In the genomic region with DNA sequence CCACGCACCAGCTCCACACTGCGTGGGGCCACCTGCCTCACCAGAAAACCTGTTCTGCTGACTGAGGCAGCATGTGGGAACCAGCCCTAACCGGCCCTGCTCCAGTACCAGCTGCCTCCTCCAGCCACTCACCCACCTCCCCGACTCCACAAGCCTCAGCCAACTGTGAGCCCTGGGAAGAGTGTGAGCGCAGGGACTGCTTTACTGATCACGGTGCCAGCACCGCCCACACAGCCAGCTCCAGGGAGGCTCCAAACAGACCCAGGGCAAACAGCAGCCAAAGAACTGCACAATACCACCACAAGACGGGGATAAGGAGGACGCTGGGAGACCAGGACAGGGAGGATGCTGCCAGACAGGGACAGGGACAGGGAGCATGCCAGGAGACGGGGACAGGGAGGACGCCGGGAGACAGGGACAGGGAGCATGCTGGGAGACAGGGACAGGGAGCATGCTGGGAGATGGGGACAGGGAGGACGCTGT, we compare ENCODE assay signal across 8 cellular contexts. TPM values are rescaled to one million over a fixed set of nuclear protein-coding genes. Genes with fewer than 3 reads are reported as not detected.
DNase-seq lines count a peak whose midpoint lies in the region; ATAC-seq and TF ChIP-seq lines count a peak whose summit lies in the region.
"Had no signal": no experiment of that assay in that cellular context is flagged by ENCODE, and none has a peak within 500 bp of the region (broad histone marks: within the 10 kb centered on the region; RNA-seq: fewer than 3 reads in every experiment).

No MANE protein-coding gene starts in this region.

- H3K4me1 ChIP-seq in transverse colon = no peaks in the 10 kb centered on the region

- in situ Hi-C loops in transverse colon (cut with MboI; ENCODE audit: low pct_ligation_motif_present in 1 of 4, low pct_unique_long_range_greater_than_20kb in 1 of 4, low sequenced_read_pairs in 3 of 4) = no loop called here

- no peaks in the 10 kb centered on the region for H3K9me3 ChIP-seq in transverse colon

- DNase-seq in NCI-H1092 (lab: John Stamatoyannopoulos, UW) = peak; percentile 46
- DNase-seq in SK-N-DZ (ENCODE audit: low spot score) = peak; percentile 27
- peak; percentile 29 for DNase-seq in globus pallidus (ENCODE audit: low spot score)
- DNase-seq in skeletal muscle cell (ENCODE audit: low read depth) = peak; percentile 4
- DNase-seq in transverse colon = no peak
- DNase-seq: KBM-7 had no signal

- no peak overlapping the region for H3K4me3 ChIP-seq in skeletal muscle cell (ENCODE audit: low read depth, low read length)
- no peak overlapping the region for H3K4me3 ChIP-seq in transverse colon

- no peak for TF ChIP-seq CTCF in transverse colon (IDR thresholded peaks at IDR 0.05)

- intact Hi-C loops in transverse colon (cut with DNase I; ENCODE audit: low total_unique reads) = no loop called here

- no peak overlapping the region for H3K27ac ChIP-seq in transverse colon

- 81 to 100% methylated on average over 1 to 13 of the region's 13 CpGs for WGBS in transverse colon (ENCODE audit: low coverage in 1 of 2), 2 donors

- TF ChIP-seq EP300 in transverse colon (IDR thresholded peaks at IDR 0.05; ENCODE audit: low read depth) = no peak

- no peaks in the 10 kb centered on the region for H3K36me3 ChIP-seq in transverse colon

- ATAC-seq in HG02884 (IDR thresholded peaks at IDR 0.05; ENCODE audit: unreplicated experiment) = no peak
- no peak for ATAC-seq in HG02981 (IDR thresholded peaks at IDR 0.05; ENCODE audit: unreplicated experiment)

- no peaks in the 10 kb centered on the region for H3K27me3 ChIP-seq in transverse colon

- no peak for TF ChIP-seq POLR2A in transverse colon (IDR thresholded peaks at IDR 0.05)

RNA-seq across cellular contexts. Expression of a gene that starts 28.4 kb away (rescaled TPM):
- 94.9 and 106 TPM in 2 replicates for polyA plus RNA-seq in SK-N-DZ (2014; cell fraction: cytosol; rRNA removed)
- polyA plus RNA-seq in SK-N-DZ (2014; cell fraction: nucleus; rRNA removed) = 55.8 and 80.5 TPM in 2 replicates
- total RNA-seq in transverse colon = 10 to 100 TPM; 13.1 to 41.0 (median 27.4) TPM

RNA-seq across cellular contexts. Expression of a gene that starts 30.2 kb away (rescaled TPM):
- 48.4 and 55.8 TPM in 2 replicates for polyA plus RNA-seq in SK-N-DZ (2014; cell fraction: cytosol; rRNA removed)
- polyA plus RNA-seq in SK-N-DZ (2014; cell fraction: nucleus; rRNA removed) = 69.0 and 75.0 TPM in 2 replicates
- 100 to 1,000 TPM in 3 of 4 donors, 10 to 100 TPM in 1; 78.2 to 341 (median 183) TPM for total RNA-seq in transverse colon
